In the genomic region with DNA sequence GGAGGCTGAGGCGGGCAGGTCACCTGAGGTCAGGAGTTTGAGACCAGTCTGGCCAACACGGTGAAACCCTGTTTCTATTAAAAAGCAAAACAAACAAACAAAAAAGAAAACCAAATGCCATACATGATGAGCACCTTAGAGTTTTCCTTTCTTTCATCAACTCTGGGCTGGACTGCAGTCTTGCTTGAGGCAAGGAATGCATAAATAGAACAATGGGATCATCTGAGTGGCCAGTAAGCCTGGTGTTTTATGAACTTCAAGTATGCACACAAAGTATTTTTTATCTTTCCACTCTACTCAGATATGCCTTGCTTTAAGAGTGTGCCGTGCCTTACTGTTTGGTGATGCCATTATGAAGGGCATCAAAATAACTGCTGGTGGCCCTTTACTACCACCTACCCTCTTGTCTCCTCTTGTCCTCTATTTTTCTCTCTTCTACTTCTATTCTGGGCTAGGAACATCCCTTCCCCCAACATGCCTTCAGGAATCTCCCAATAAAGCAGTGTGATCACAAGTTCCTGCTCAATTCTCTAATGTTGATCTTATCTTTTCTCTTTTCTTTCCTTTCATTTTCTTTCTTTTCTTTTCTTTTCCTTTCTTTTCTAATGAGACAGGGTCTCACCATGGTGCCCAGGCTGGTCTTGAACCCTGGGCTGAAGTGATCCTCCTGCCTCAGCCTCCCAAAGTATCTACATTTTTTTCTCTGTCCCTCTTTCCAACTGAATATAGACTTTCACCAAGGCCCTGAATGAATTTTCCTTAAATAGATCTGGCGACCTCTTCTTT, we compare ENCODE assay signal across 1 cellular context.
A peak's percentile ranks its signal among the peaks of the same experiment; 100 is the strongest.
TF ChIP-seq lines count a peak whose summit lies in the region.

No MANE protein-coding gene starts in this region.

TF ChIP-seq in HepG2, 621 proteins besides CTCF, POLR2A, EP300 and RAD21:
- TF ChIP-seq SMARCC2 (IDR thresholded peaks at IDR 0.05) (no peak), RBM22 (optimal IDR thresholded peaks at IDR 0.05; ENCODE audit: low read length) (peak; percentile 82), RBFOX2 (IDR thresholded peaks at IDR 0.05; ENCODE audit: low read depth, low read length) (peak; percentile 79), TMF1 (CRISPR knock-in tag; IDR thresholded peaks at IDR 0.05; ENCODE audit: low read depth) (peak; percentile 47; the same call in 1 of the 2 replicates)
